Comparison of ENCODE assay signal across 10 cellular contexts in the genomic region with DNA sequence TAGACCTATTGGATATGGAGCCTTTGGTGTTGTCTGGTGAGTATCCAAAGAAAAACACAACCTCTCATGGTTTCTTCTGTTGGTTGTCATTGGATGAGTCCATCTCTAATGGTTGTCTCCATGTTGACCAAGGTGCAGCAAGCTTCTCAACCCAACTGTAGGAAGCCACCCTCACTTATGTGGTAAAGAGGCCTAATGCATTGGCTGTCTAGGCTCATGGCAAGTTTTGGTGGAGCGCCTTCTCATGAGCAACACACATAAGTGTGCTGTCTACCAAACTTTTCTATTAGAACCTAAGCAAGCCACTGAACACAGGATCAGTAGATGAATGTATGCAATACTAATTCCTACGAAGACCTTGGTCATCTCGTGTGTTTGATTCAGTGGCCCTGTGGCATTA. TPM values are rescaled to one million over a fixed set of nuclear protein-coding genes. Genes with fewer than 3 reads are reported as not detected.
DNase-seq lines count a peak whose midpoint lies in the region; ATAC-seq, FAIRE-seq and TF ChIP-seq lines count a peak whose summit lies in the region.
"Had no signal": no experiment of that assay in that cellular context is flagged by ENCODE, and none has a peak within 500 bp of the region (broad histone marks: within the 10 kb centered on the region; RNA-seq: fewer than 3 reads in every experiment).

No MANE protein-coding gene starts in this region.

- peaks cover 6% of the 10 kb centered on the region; the same call in 1 of the 2 replicates for H3K36me3 ChIP-seq in PC-9 (ENCODE audit: low read depth)
- peaks cover 0 to 11% of the 10 kb centered on the region in 2 experiments for H3K36me3 ChIP-seq in endothelial cell of umbilical vein (ENCODE audit: control insufficient read depth in 2 of 2, extremely low read depth in 1 of 2, insufficient read depth in 2 of 2, low read length in 2 of 2)
- no peaks in the 10 kb centered on the region for H3K36me3 ChIP-seq in psoas muscle (ENCODE audit: insufficient read depth in 1 of 2, low read depth in 1 of 2)

- dilution Hi-C loops in endothelial cell of umbilical vein (cut with MboI; ENCODE audit: extremely low pct_ligation_motif_present, low sequenced_read_pairs) = no loop called here

- CTCF ChIA-PET in PC-9 (lab: Charles Lee) = no interaction called here
- CTCF ChIA-PET in endothelial cell of umbilical vein (lab: Charles Lee) = no interaction called here

- no peaks in the 10 kb centered on the region; the same call in 1 of the 2 replicates for H3K9me2 ChIP-seq in PC-9 (ENCODE audit: insufficient read depth)

- H3K9me3 ChIP-seq in PC-9 (ENCODE audit: insufficient read depth, low read depth) = no peaks in the 10 kb centered on the region
- H3K9me3 ChIP-seq in endothelial cell of umbilical vein (replicated peaks; ENCODE audit: control insufficient read depth, insufficient read depth, low read length) = no peaks in the 10 kb centered on the region
- no peaks in the 10 kb centered on the region for H3K9me3 ChIP-seq in psoas muscle

- no peaks in the 10 kb centered on the region for H3K27me3 ChIP-seq in PC-9 (ENCODE audit: insufficient read depth, low read depth)
- H3K27me3 ChIP-seq in endothelial cell of umbilical vein (ENCODE audit: control insufficient read depth in 2 of 2, insufficient read depth in 2 of 2, low read length in 2 of 2) = no peaks in the 10 kb centered on the region
- no peaks in the 10 kb centered on the region for H3K27me3 ChIP-seq in psoas muscle (ENCODE audit: insufficient read depth in 3 of 3, low read length in 2 of 3)

- no peak overlapping the region for H3K27ac ChIP-seq in PC-9
- no peak overlapping the region for H3K27ac ChIP-seq in endothelial cell of umbilical vein (ENCODE audit: insufficient read depth, low read depth, low read length)
- no peak overlapping the region for H3K27ac ChIP-seq in psoas muscle

- POLR2A ChIA-PET in PC-9 (lab: Charles Lee; ENCODE audit: unreplicated experiment) (no interaction called here), endothelial cell of umbilical vein (lab: Charles Lee) (interaction anchor here (0.6 kb wide), 1 partner anchor 90 kb away, joined by 3 read pairs; no protein-coding TSS in a partner anchor)

- WGBS in psoas muscle, 3 donors = 91 to 96% (median 96%) methylated on average over 3 of the region's 3 CpGs

- no peaks in the 10 kb centered on the region for H3F3A ChIP-seq in PC-9 (ENCODE audit: insufficient read depth, low read depth)

- peaks cover 7% of the 10 kb centered on the region for H3K27me3 Mint-ChIP-seq in activated CD4-positive, alpha-beta T cell treated with anti-CD3 and anti-CD28 coated beads, Interleukin-2, amount 10 ng/mL, durations not matched to agents 24 days and 14 days

- peaks cover 29% of the 10 kb centered on the region for H3K4me1 ChIP-seq in PC-9 (replicated peaks; ENCODE audit: insufficient read depth)
- peaks cover 31% of the 10 kb centered on the region for H3K4me1 ChIP-seq in endothelial cell of umbilical vein (ENCODE audit: control insufficient read depth, extremely low read depth, insufficient read depth, low read length)
- peaks cover 35% of the 10 kb centered on the region for H3K4me1 ChIP-seq in psoas muscle

- H3K36me3 Mint-ChIP-seq in activated CD4-positive, alpha-beta T cell treated with anti-CD3 and anti-CD28 coated beads, Interleukin-2, amount 10 ng/mL, durations not matched to agents 24 days and 14 days (ENCODE audit: low read depth) = peaks cover 20% of the 10 kb centered on the region

- no peak overlapping the region for H3K9ac ChIP-seq in endothelial cell of umbilical vein (replicated peaks; ENCODE audit: extremely low read depth, insufficient read depth, low read length)

- TF ChIP-seq POLR2A in endothelial cell of umbilical vein (IDR thresholded peaks at IDR 0.05; ENCODE audit: low read depth, low read length) = no peak

- BruUV-seq in PC-9 (replicated peaks; lab: Mats Ljungman, UMichigan) (no TSS peak), endothelial cell of umbilical vein (replicated peaks; lab: Mats Ljungman, UMichigan) (no TSS peak)

- intact Hi-C loops in activated CD4-positive, alpha-beta T cell treated with anti-CD3 and anti-CD28 coated beads, Interleukin-2, amount 10 ng/mL, durations not matched to agents 24 days and 14 days (cut with micrococcal nuclease) = loop anchor here (5.0 to 10.0 kb wide), 3 partner anchors 151 to 568 kb away; a partner anchor contains a TSS
- intact Hi-C loops in PC-9 (cut with micrococcal nuclease; ENCODE audit: unreplicated experiment) (loop anchor here (5.0 to 10.0 kb wide), 3 partner anchors 58 to 294 kb away; a partner anchor contains a TSS), endothelial cell of umbilical vein (cut with micrococcal nuclease) (loop anchor here (5.0 kb wide), 1 partner anchor 294 kb away; a partner anchor contains a TSS), psoas muscle (cut with DNase I) (loop anchor here in 1 of 2 donors (5.0 kb wide), 1 partner anchor 274 kb away; a partner anchor contains a TSS)

- H3K4me3 Mint-ChIP-seq in activated CD4-positive, alpha-beta T cell treated with anti-CD3 and anti-CD28 coated beads, Interleukin-2, amount 10 ng/mL, durations not matched to agents 24 days and 14 days = peak overlapping the region; percentile 88

- no peaks in the 10 kb centered on the region; the same call in 1 of the 2 replicates for H4K20me1 ChIP-seq in PC-9 (ENCODE audit: insufficient read depth)
- peaks cover 5% of the 10 kb centered on the region for H4K20me1 ChIP-seq in endothelial cell of umbilical vein (replicated peaks; ENCODE audit: control insufficient read depth, extremely low read depth, insufficient read depth, low read length)

- H3K9me3 Mint-ChIP-seq in activated CD4-positive, alpha-beta T cell treated with anti-CD3 and anti-CD28 coated beads, Interleukin-2, amount 10 ng/mL, durations not matched to agents 24 days and 14 days = no peaks in the 10 kb centered on the region

- H3K9me1 ChIP-seq in endothelial cell of umbilical vein (replicated peaks; ENCODE audit: control insufficient read depth, extremely low read depth, insufficient read depth, low read length) = peaks cover 3% of the 10 kb centered on the region

- H3K4me1 Mint-ChIP-seq in activated CD4-positive, alpha-beta T cell treated with anti-CD3 and anti-CD28 coated beads, Interleukin-2, amount 10 ng/mL, durations not matched to agents 24 days and 14 days = peaks cover 62% of the 10 kb centered on the region

- peaks cover 64% of the 10 kb centered on the region for H3K79me2 ChIP-seq in PC-9 (ENCODE audit: low read depth)
- H3K79me2 ChIP-seq in endothelial cell of umbilical vein (ENCODE audit: control insufficient read depth, insufficient read depth, low read length) = peaks cover 64% of the 10 kb centered on the region

- H3K4me2 ChIP-seq in PC-9 (peak overlapping the region; percentile 85), endothelial cell of umbilical vein (ENCODE audit: insufficient read depth, low read length) (peak overlapping the region; percentile 98)

- no peak for ATAC-seq in psoas muscle

- TF ChIP-seq CTCF in PC-9 (conservative IDR thresholded peaks at IDR 0.05) = no peak
- TF ChIP-seq CTCF in endothelial cell of umbilical vein (IDR thresholded peaks at IDR 0.05; ENCODE audit: extremely low read depth in 1 of 2, insufficient read depth in 1 of 2, low read depth in 1 of 2, low read length in 2 of 2) = no peak
- TF ChIP-seq CTCF in psoas muscle (IDR thresholded peaks at IDR 0.05) = no peak

- H2AFZ ChIP-seq in PC-9 (no peak overlapping the region), endothelial cell of umbilical vein (ENCODE audit: low read depth, low read length) (no peak overlapping the region)

- peak overlapping the region; percentile 81 for H3K27ac Mint-ChIP-seq in activated CD4-positive, alpha-beta T cell treated with anti-CD3 and anti-CD28 coated beads, Interleukin-2, amount 10 ng/mL, durations not matched to agents 24 days and 14 days

- FAIRE-seq in endothelial cell of umbilical vein (lab: Jason Lieb, UNC) = no peak
- FAIRE-seq: urothelium cell line had no signal

- H3K4me3 ChIP-seq in PC-9 = peak overlapping the region; percentile 10; the same call in 1 of the 2 replicates
- peak overlapping the region in 1 of 3 experiments; percentile 78 for H3K4me3 ChIP-seq in endothelial cell of umbilical vein (replicated peaks in 1 of 3; ENCODE audit: insufficient read depth in 1 of 3, low read depth in 1 of 3, low read length in 3 of 3)
- H3K4me3 ChIP-seq in psoas muscle = peak overlapping the region; percentile 25

- peak; percentile 54 for DNase-seq in activated CD4-positive, alpha-beta T cell treated with anti-CD3 and anti-CD28 coated beads, Interleukin-2, amount 10 ng/mL, durations not matched to agents 24 days and 14 days
- DNase-seq in activated CD4-positive, alpha-beta T cell treated with anti-CD3 and anti-CD28 coated beads for 4 hours = no peak
- DNase-seq in PC-9 (no peak), endothelial cell of umbilical vein (ENCODE audit: low read depth, low spot score) (no peak), psoas muscle (no peak), hypothalamus (lab: John Stamatoyannopoulos, UW) (no peak), Kasumi-1 (lab: John Stamatoyannopoulos, UW) (no peak), DMS53 treated with DMSO at 0.1 percent for 48 hours (lab: John Stamatoyannopoulos, UW; ENCODE audit: unreplicated experiment) (no peak)
- DNase-seq: NCI-H1436 had no signal

TF ChIP-seq in endothelial cell of umbilical vein, 7 proteins besides CTCF, POLR2A, EP300 and RAD21 (continues in another document):
- TF ChIP-seq JUN (IDR thresholded peaks at IDR 0.05; ENCODE audit: borderline replicate concordance, insufficient read depth, insufficient read length, low read depth) (no peak), FOS (IDR thresholded peaks at IDR 0.05; ENCODE audit: borderline replicate concordance, insufficient read depth, low read length) (no peak), POLR2AphosphoS5 (IDR thresholded peaks at IDR 0.05; ENCODE audit: insufficient read depth, low read depth, low read length) (no peak), MYC (IDR thresholded peaks at IDR 0.05; ENCODE audit: low read depth, low read length) (no peak)

RNA-seq across cellular contexts. Expression of a gene that starts 0.8 kb away (rescaled TPM):
- 11.4 and 12.0 TPM in 2 replicates for total RNA-seq in activated CD4-positive, alpha-beta T cell treated with anti-CD3 and anti-CD28 coated beads, Interleukin-2, amount 10 ng/mL, durations not matched to agents 24 days and 14 days
- total RNA-seq in PC-9 (2021) (13.9 and 20.7 TPM in 2 replicates), endothelial cell of umbilical vein (32.6 and 34.2 TPM in 2 replicates), psoas muscle (10 to 100 TPM in 2 of 4 donors, 1 to 10 TPM in 2; 8.1 to 13.0 (median 9.9) TPM)
- polyA plus RNA-seq in endothelial cell of umbilical vein (21.8 and 23.8 TPM in 2 replicates), psoas muscle (1 to 10 TPM; 4.0 to 6.4 (median 4.5) TPM)
- polyA plus RNA-seq in endothelial cell of umbilical vein (2011; cell fraction: cytosol; rRNA removed) = 15.3 and 20.3 TPM in 2 replicates
- polyA plus RNA-seq in endothelial cell of umbilical vein (2011; cell fraction: nucleus; rRNA removed) = 33.3 and 45.7 TPM in 2 replicates
- polyA plus RNA-seq in endothelial cell of umbilical vein (2012) = 15.0 and 15.5 TPM in 2 replicates
- 93.4 and 121 TPM in 2 replicates for polyA minus RNA-seq in endothelial cell of umbilical vein
- polyA minus RNA-seq in endothelial cell of umbilical vein (2011; cell fraction: cytosol; rRNA and poly(A)+ RNA removed) = 13.2 TPM
- 174 and 190 TPM in 2 replicates for polyA minus RNA-seq in endothelial cell of umbilical vein (2011; cell fraction: nucleus; rRNA and poly(A)+ RNA removed)
